Comparison of ENCODE assay signal across 8 cellular contexts in the genomic region with DNA sequence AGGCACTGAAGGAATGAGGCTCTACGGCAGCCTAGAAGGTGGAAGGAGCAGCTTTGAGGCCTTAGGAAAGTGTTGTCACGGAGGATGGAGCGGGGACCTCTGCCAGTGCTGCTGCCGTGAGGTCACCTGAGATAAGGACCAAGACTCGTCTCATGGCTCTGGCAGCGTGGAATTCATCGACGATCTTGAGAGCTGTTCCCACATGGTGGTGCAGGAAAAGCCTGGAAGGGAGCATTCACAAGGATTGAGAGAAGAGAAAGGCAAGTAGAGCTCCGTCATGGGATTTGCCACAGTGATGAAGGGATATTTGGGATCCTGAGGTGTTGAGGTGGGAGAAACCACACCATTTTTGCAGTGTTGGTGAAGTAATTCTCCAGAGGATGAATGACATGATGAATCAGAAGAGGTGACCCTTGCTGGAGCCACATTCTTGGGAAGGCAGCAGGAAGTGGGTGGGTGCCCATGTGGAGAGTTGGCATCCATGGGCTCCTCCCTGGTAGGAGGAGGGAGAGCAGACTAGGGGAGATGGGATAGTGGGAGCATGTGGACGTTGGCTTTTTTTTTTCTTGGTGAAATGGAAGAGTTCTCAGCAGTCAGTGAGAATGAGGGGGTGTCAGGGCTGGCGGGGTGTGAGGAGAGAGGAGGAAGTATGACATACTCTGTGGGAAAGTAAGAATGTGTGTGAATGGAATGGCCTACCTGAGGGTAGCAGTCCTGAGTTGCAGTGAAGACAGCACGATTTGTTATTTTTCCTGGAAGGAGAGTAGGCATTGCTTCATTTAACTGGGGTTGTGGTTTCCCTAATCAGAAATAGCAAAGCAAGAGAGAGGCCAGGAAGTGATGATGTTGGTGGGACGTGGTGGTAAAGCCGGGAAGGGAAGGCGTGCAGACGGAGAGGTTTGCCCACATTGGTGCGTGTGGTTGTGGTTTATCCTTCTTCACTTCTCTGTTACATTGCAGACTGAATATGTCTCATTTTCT. TPM values are rescaled to one million over a fixed set of nuclear protein-coding genes. Genes with fewer than 3 reads are reported as not detected.
DNase-seq lines count a peak whose midpoint lies in the region; ATAC-seq and TF ChIP-seq lines count a peak whose summit lies in the region.

No MANE protein-coding gene starts in this region.

- H3K79me1 ChIP-seq in trophoblast cell (ENCODE audit: low read length) = no peaks in the 10 kb centered on the region

- peak overlapping the region; percentile 95 for H3K4ac ChIP-seq in trophoblast cell (ENCODE audit: low read depth, low read length)

- peaks cover 11 to 12% of the 10 kb centered on the region in 2 experiments for H3K36me3 ChIP-seq in trophoblast cell (ENCODE audit: control insufficient read depth in 1 of 2, insufficient read depth in 2 of 2, low read length in 2 of 2)

- no peak overlapping the region for H4K8ac ChIP-seq in trophoblast cell (ENCODE audit: low read depth, low read length)

- no peak overlapping the region for H2AFZ ChIP-seq in trophoblast cell (ENCODE audit: insufficient read depth, low read length, poor library complexity)

- H2BK120ac ChIP-seq in trophoblast cell (ENCODE audit: insufficient read depth, low read length, poor library complexity) = no peak overlapping the region

- no peak overlapping the region for H3K18ac ChIP-seq in trophoblast cell (ENCODE audit: low read length)

- DNase-seq in ELR (ENCODE audit: low read depth) (peak; percentile 48), RWPE1 (ENCODE audit: low spot score) (no peak), astrocyte of the cerebellum (ENCODE audit: low read depth) (peak; percentile 83), trophoblast cell (no peak), AG08395 (ENCODE audit: low spot score) (no peak), posterior vena cava (ENCODE audit: low spot score) (no peak), GM19240 (ENCODE audit: insufficient read length, low spot score) (no peak)

- no peak overlapping the region for H3K4me3 ChIP-seq in astrocyte of the cerebellum (ENCODE audit: low read depth, low read length)
- no peak overlapping the region for H3K4me3 ChIP-seq in trophoblast cell (ENCODE audit: low read depth, low read length)

- no peak overlapping the region for H2BK12ac ChIP-seq in trophoblast cell (ENCODE audit: low read length)

- no peak overlapping the region for H3K9ac ChIP-seq in trophoblast cell (ENCODE audit: low read length)

- POLR2A ChIA-PET in RWPE1 (lab: Yijun Ruan, JAX; ENCODE audit: low non-redundant PET) = no interaction called here

- H3K14ac ChIP-seq in trophoblast cell (ENCODE audit: low read length) = no peak overlapping the region

- no peak overlapping the region for H3K4me2 ChIP-seq in trophoblast cell (ENCODE audit: low read length)

- peaks cover 8 to 10% of the 10 kb centered on the region in 2 experiments for H3K4me1 ChIP-seq in trophoblast cell (ENCODE audit: control insufficient read depth in 1 of 2, insufficient read depth in 2 of 2, low read length in 2 of 2)

- no peak for ATAC-seq in HG02852 (IDR thresholded peaks at IDR 0.05; ENCODE audit: unreplicated experiment)

- H3K9me3 ChIP-seq in trophoblast cell (ENCODE audit: insufficient read depth, low read depth, low read length) = no peaks in the 10 kb centered on the region

- no peak overlapping the region for H4K12ac ChIP-seq in trophoblast cell (ENCODE audit: low read depth, low read length)

- H3K79me2 ChIP-seq in trophoblast cell (ENCODE audit: control insufficient read depth, insufficient read depth, low read length, poor library complexity) = peaks cover 34% of the 10 kb centered on the region

- H3K27me3 ChIP-seq in trophoblast cell (ENCODE audit: insufficient read depth, low read length) = no peaks in the 10 kb centered on the region

- TF ChIP-seq CTCF in RWPE1 (conservative IDR thresholded peaks at IDR 0.05; ENCODE audit: low read depth) = no peak
- no peak for TF ChIP-seq CTCF in astrocyte of the cerebellum (IDR thresholded peaks at IDR 0.05; ENCODE audit: low read depth, low read length, missing control alignments)

- intact Hi-C loops in posterior vena cava (cut with DNase I) = no loop called here

- no peak overlapping the region for H3K23ac ChIP-seq in trophoblast cell (ENCODE audit: low read length)

- H2AK5ac ChIP-seq in trophoblast cell (ENCODE audit: low read length) = no peak overlapping the region

- no CpG with 5 or more reads among the region's 17 CpGs for WGBS in trophoblast cell (ENCODE audit: extremely low coverage, insufficient coverage, insufficient read length)

- H4K91ac ChIP-seq in trophoblast cell (ENCODE audit: low read depth, low read length) = no peak overlapping the region

- in situ Hi-C loops in astrocyte of the cerebellum (cut with HindIII; ENCODE audit: low sequenced_read_pairs) = no loop called here

- H2BK5ac ChIP-seq in trophoblast cell (ENCODE audit: low read depth, low read length, poor library complexity) = no peak overlapping the region

- CTCF ChIA-PET in RWPE1 (lab: Yijun Ruan, JAX) = no interaction called here

- H3K27ac ChIP-seq in RWPE1 (peak overlapping the region; percentile 38; the same call in 1 of the 2 replicates), trophoblast cell (ENCODE audit: low read depth, low read length) (no peak overlapping the region)

RNA-seq across cellular contexts. Expression of a gene that starts 11.1 kb away (rescaled TPM):
- 62.5 and 63.2 TPM in 2 replicates for polyA plus RNA-seq in trophoblast cell (2013)
- total RNA-seq in posterior vena cava = 10 to 100 TPM; 84.2 to 92.9 TPM

Comparison
In these comparisons a context has a peak if more than half of its experiments do, and no peak if none do; other contexts are left out.
1. DNase-seq: peak in ELR (single experiment) and astrocyte of the cerebellum (single experiment); none in RWPE1 (single experiment), trophoblast cell (0 of 2), AG08395 (single experiment), posterior vena cava (single experiment) and GM19240 (single experiment).